16 cellular contexts compared by ENCODE assay signal in the genomic region with DNA sequence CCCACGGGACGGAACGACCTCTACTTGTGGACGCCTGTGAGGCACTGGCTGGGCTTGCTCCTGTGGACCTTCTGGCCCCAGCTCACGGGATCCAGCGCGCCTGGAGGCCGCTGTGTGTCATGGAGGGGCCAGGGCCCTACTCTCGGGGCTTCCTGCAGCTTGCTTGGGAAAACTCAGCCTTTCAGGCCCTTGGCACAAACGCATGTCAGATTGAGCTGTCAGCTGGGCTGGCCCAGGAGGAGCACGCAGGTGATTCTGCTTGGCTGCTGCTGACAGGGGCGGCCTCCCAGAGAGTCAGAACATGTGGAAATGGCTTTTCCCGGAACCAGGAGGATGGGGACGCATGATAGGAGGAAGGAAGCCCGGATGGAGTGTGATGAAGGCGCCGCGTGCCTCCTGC.
"Had no signal": no experiment of that assay in that cellular context is flagged by ENCODE, and none has a peak within 500 bp of the region (broad histone marks: within the 10 kb centered on the region; RNA-seq: fewer than 3 reads in every experiment).

No MANE protein-coding gene starts in this region.

- H3K36me3 ChIP-seq: ovary, thyroid gland had no signal

- H3K9me3 ChIP-seq: esophagus muscularis mucosa, gastrocnemius medialis, left ventricle myocardium inferior, lower lobe of right lung, ovary, suprapubic skin, thyroid gland had no signal

- ATAC-seq: gastrocnemius medialis; left cardiac atrium; natural killer cell; right cardiac atrium; stimulated activated naive CD8-positive, alpha-beta T cell treated with anti-CD3 and anti-CD28 coated beads, Interleukin-15, Interleukin-2, amounts not matched to agents 100 U/mL and 50 U/mL, for 24 hours had no signal

- DNase-seq: effector memory CD4-positive, alpha-beta T cell; gastrocnemius medialis; kidney; left cardiac atrium; left ventricle myocardium inferior; lower lobe of right lung; natural killer cell; nucleus accumbens; ovary; right cardiac atrium; stimulated activated CD4-positive, alpha-beta T cell treated with anti-CD3 and anti-CD28 coated beads, Interleukin-2, amount 100 ng/mL, for 48 hours; stimulated activated naive CD8-positive, alpha-beta T cell treated with anti-CD3 and anti-CD28 coated beads, Interleukin-15, Interleukin-2, amounts not matched to agents 100 U/mL and 50 U/mL, for 24 hours; thyroid gland had no signal

- H3K27me3 ChIP-seq: esophagus muscularis mucosa, gastrocnemius medialis, ovary, suprapubic skin, thyroid gland had no signal

- H3K4me2 ChIP-seq: smooth muscle cell had no signal

- H3K27ac ChIP-seq: esophagus muscularis mucosa, gastrocnemius medialis, left ventricle myocardium inferior, lower lobe of right lung, ovary, suprapubic skin, thyroid gland had no signal

- H3K4me1 ChIP-seq: esophagus muscularis mucosa, gastrocnemius medialis, left ventricle myocardium inferior, lower lobe of right lung, suprapubic skin, thyroid gland had no signal

- H3K4me3 ChIP-seq: esophagus muscularis mucosa, gastrocnemius medialis, left ventricle myocardium inferior, lower lobe of right lung, ovary, smooth muscle cell, suprapubic skin, thyroid gland had no signal
